In genomic region chr1:228139406-228139930, GRCh38 we compare ENCODE assay signal across 8 cellular contexts. TPM values are rescaled to one million over a fixed set of nuclear protein-coding genes. Genes with fewer than 3 reads are reported as not detected.
DNase-seq lines count a peak whose midpoint lies in the region; ATAC-seq, FAIRE-seq and TF ChIP-seq lines count a peak whose summit lies in the region.

No MANE protein-coding gene starts in this region.

- peak overlapping the region; percentile 93 to 94 for H3K4me3 Mint-ChIP-seq in CD14-positive monocyte
- peak overlapping the region; percentile 98 for H3K4me3 Mint-ChIP-seq in neural progenitor cell

- H3K9ac ChIP-seq in NT2/D1 (ENCODE audit: insufficient read length, low read depth) (peak overlapping the region; percentile 83), neural progenitor cell (no peak overlapping the region)

- H2AFZ ChIP-seq in neural progenitor cell (replicated peaks), result peak overlapping the region; percentile 85

- peaks cover 1 to 6% (median 4%) of the 10 kb centered on the region in 3 donors for H3K27me3 Mint-ChIP-seq in CD14-positive monocyte (ENCODE audit: low read depth in 3 of 3)
- peaks cover 24% of the 10 kb centered on the region for H3K27me3 Mint-ChIP-seq in neural progenitor cell (ENCODE audit: insufficient read depth, low read depth)

- peak overlapping the region; percentile 94 for H3K27ac ChIP-seq in effector memory CD4-positive, alpha-beta T cell (ENCODE audit: insufficient read depth, low read length, poor library complexity, severe bottlenecking)
- H3K27ac ChIP-seq in neural progenitor cell, result no peak overlapping the region

- H4K20me1 ChIP-seq in neural progenitor cell (ENCODE audit: low read depth), result peaks cover 11% of the 10 kb centered on the region

- DNase-seq in CD14-positive monocyte (ENCODE audit: low spot score), result no peak
- DNase-seq in NT2/D1 (ENCODE audit: low read depth, low spot score), result no peak
- no peak for DNase-seq in effector memory CD4-positive, alpha-beta T cell
- DNase-seq in neural progenitor cell (ENCODE audit: low spot score), result no peak
- no peak for DNase-seq in EL
- DNase-seq in stimulated activated CD4-positive, alpha-beta T cell treated with anti-CD3 and anti-CD28 coated beads, Interleukin-2, amount 100 ng/mL, for 24 hours, result no peak
- DNase-seq in frontal cortex (ENCODE audit: low spot score in 2 of 2), result no peak

- peaks cover 7% of the 10 kb centered on the region for H3F3A ChIP-seq in neural progenitor cell (ENCODE audit: low read depth)

- TF ChIP-seq CTCF in CD14-positive monocyte (IDR thresholded peaks at IDR 0.05) (no peak), neural progenitor cell (IDR thresholded peaks at IDR 0.05) (no peak)

- H3K4me2 ChIP-seq in neural progenitor cell, result peak overlapping the region; percentile 88

- H3K36me3 ChIP-seq in NT2/D1 (ENCODE audit: insufficient read depth, insufficient read length, low read length) (peaks cover 21% of the 10 kb centered on the region), neural progenitor cell (no peaks in the 10 kb centered on the region)
- no peaks in the 10 kb centered on the region for H3K36me3 ChIP-seq in effector memory CD4-positive, alpha-beta T cell (ENCODE audit: control insufficient read depth, insufficient read depth, low read length)

- H3K4me3 ChIP-seq in NT2/D1 (ENCODE audit: insufficient read length, low read depth) (peak overlapping the region; percentile 96), neural progenitor cell (peak overlapping the region; percentile 84)
- peak overlapping the region; percentile 60 for H3K4me3 ChIP-seq in effector memory CD4-positive, alpha-beta T cell (ENCODE audit: insufficient read depth, low read depth, low read length, poor library complexity, severe bottlenecking)

- H3K27ac Mint-ChIP-seq in CD14-positive monocyte, result peak overlapping the region; percentile 96 to 99 (median 99)
- H3K27ac Mint-ChIP-seq in neural progenitor cell, result peak overlapping the region; percentile 93

- peaks cover 53% of the 10 kb centered on the region for H3K4me1 Mint-ChIP-seq in CD14-positive monocyte
- peaks cover 19% of the 10 kb centered on the region for H3K4me1 Mint-ChIP-seq in neural progenitor cell

- intact Hi-C loops in CD14-positive monocyte (cut with micrococcal nuclease), result loop anchor here (1.0 to 10.0 kb wide), 5 partner anchors 30 to 345 kb away; partner anchors contain the start of genes TRIM11 (in 2 of the 2), MRPL55 (in 1 of the 2) and RNF187 (in 1 of the 2)

- peaks cover 45% of the 10 kb centered on the region for H3K27me3 ChIP-seq in NT2/D1 (ENCODE audit: insufficient read depth, insufficient read length)
- no peaks in the 10 kb centered on the region for H3K27me3 ChIP-seq in effector memory CD4-positive, alpha-beta T cell (replicated peaks; ENCODE audit: control insufficient read depth, insufficient read depth, low read length, poor library complexity, severe bottlenecking)
- peaks cover 46% of the 10 kb centered on the region for H3K27me3 ChIP-seq in neural progenitor cell

- H3K36me3 Mint-ChIP-seq in CD14-positive monocyte (peaks cover 4 to 18% of the 10 kb centered on the region in 2 donors), neural progenitor cell (no peaks in the 10 kb centered on the region)

- FAIRE-seq in frontal cortex (lab: Jason Lieb, UNC), result no peak

- H3K9me3 ChIP-seq in NT2/D1 (ENCODE audit: insufficient read depth, low read length) (no peaks in the 10 kb centered on the region), neural progenitor cell (ENCODE audit: low read depth) (no peaks in the 10 kb centered on the region)
- no peaks in the 10 kb centered on the region for H3K9me3 ChIP-seq in effector memory CD4-positive, alpha-beta T cell (ENCODE audit: control insufficient read depth, low read length)

- H3K9me3 Mint-ChIP-seq in CD14-positive monocyte (no peaks in the 10 kb centered on the region), neural progenitor cell (no peaks in the 10 kb centered on the region)

- H3K4me1 ChIP-seq in NT2/D1 (ENCODE audit: insufficient read depth, insufficient read length), result peaks cover 8% of the 10 kb centered on the region
- H3K4me1 ChIP-seq in effector memory CD4-positive, alpha-beta T cell (ENCODE audit: control insufficient read depth, insufficient read depth, low read length, poor library complexity, severe bottlenecking), result peaks cover 30% of the 10 kb centered on the region
- peaks cover 6% of the 10 kb centered on the region for H3K4me1 ChIP-seq in neural progenitor cell

- H3K79me2 ChIP-seq in neural progenitor cell (ENCODE audit: low read depth), result peaks cover 39% of the 10 kb centered on the region

- no peak for ATAC-seq in GM19035 (IDR thresholded peaks at IDR 0.05; ENCODE audit: unreplicated experiment)

RNA-seq across cellular contexts. Expression of gene GUK1, which starts 0.6 kb away (rescaled TPM):
- 100 to 1,000 TPM; 262 to 316 TPM for polyA plus RNA-seq in CD14-positive monocyte
- total RNA-seq in neural progenitor cell (ENCODE audit: low replicate concordance) (87.7 and 119 TPM in 2 replicates), frontal cortex (130 TPM)

RNA-seq across cellular contexts. Expression of gene GJC2, which starts 10.3 kb away (rescaled TPM):
- polyA plus RNA-seq in CD14-positive monocyte, result not detected
- total RNA-seq in neural progenitor cell (ENCODE audit: low replicate concordance) (0.25 TPM in 1 of 2 replicates, not detected in the other), frontal cortex (0.82 TPM)

RNA-seq across cellular contexts. Expression of gene IBA57, which starts 26.1 kb away (rescaled TPM):
- 1 to 10 TPM; 1.6 to 2.1 TPM for polyA plus RNA-seq in CD14-positive monocyte
- total RNA-seq in neural progenitor cell (ENCODE audit: low replicate concordance) (2.2 and 6.7 TPM in 2 replicates), frontal cortex (2.9 TPM)

RNA-seq across cellular contexts. Expression of gene MRPL55, which starts 30.4 kb away (rescaled TPM):
- polyA plus RNA-seq in CD14-positive monocyte, result 100 to 1,000 TPM in 1 of 2 donors, 10 to 100 TPM in 1; 99.8 to 104 TPM
- total RNA-seq in neural progenitor cell (ENCODE audit: low replicate concordance) (42.4 and 68.3 TPM in 2 replicates), frontal cortex (33.4 TPM)

RNA-seq across cellular contexts. Expression of gene C1orf35, which starts 36.3 kb away (rescaled TPM):
- polyA plus RNA-seq in CD14-positive monocyte, result 10 to 100 TPM in 1 of 2 donors, 1 to 10 TPM in 1; 6.9 to 10.6 TPM
- total RNA-seq in neural progenitor cell (ENCODE audit: low replicate concordance) (11.8 and 19.7 TPM in 2 replicates), frontal cortex (4.1 TPM)
